In genomic region chr11:67117667-67118058, GRCh38 we compare ENCODE assay signal across 8 cellular contexts. TPM values are rescaled to one million over a fixed set of nuclear protein-coding genes. Genes with fewer than 3 reads are reported as not detected.
DNase-seq lines count a peak whose midpoint lies in the region; ATAC-seq and TF ChIP-seq lines count a peak whose summit lies in the region.

No MANE protein-coding gene starts in this region.

- peak overlapping the region; percentile 100 for H4K12ac ChIP-seq in trophoblast cell (ENCODE audit: low read depth, low read length)

- H3K27ac Mint-ChIP-seq in CD8-positive, alpha-beta T cell, result peak overlapping the region; percentile 94

- H3K9me2 ChIP-seq in Loucy (replicated peaks; ENCODE audit: low read depth, low read length), result no peaks in the 10 kb centered on the region

- peak overlapping the region; percentile 75 for H3K9ac ChIP-seq in Loucy (ENCODE audit: low read depth, low read length, poor library complexity, severe bottlenecking)
- peak overlapping the region; percentile 99 for H3K9ac ChIP-seq in trophoblast cell (ENCODE audit: low read length)

- TF ChIP-seq CTCF in CD8-positive, alpha-beta T cell (IDR thresholded peaks at IDR 0.05), result no peak
- TF ChIP-seq CTCF in Loucy (conservative IDR thresholded peaks at IDR 0.05; ENCODE audit: low read length), result no peak

- ATAC-seq in CD8-positive, alpha-beta T cell, result no peak
- ATAC-seq in GM18858 (IDR thresholded peaks at IDR 0.05; ENCODE audit: unreplicated experiment), result no peak

- peak overlapping the region; percentile 97 for H2BK120ac ChIP-seq in trophoblast cell (ENCODE audit: insufficient read depth, low read length, poor library complexity)

- no CpG with 5 or more reads among the region's 44 CpGs for WGBS in trophoblast cell (ENCODE audit: extremely low coverage, insufficient coverage, insufficient read length)

- peak overlapping the region; percentile 78 for H3K27ac ChIP-seq in CD8-positive, alpha-beta T cell (ENCODE audit: low read depth, low read length)
- peak overlapping the region; percentile 99 for H3K27ac ChIP-seq in trophoblast cell (ENCODE audit: low read depth, low read length)

- H3K79me2 ChIP-seq in Loucy (ENCODE audit: insufficient read depth, low read length) (peaks cover 39% of the 10 kb centered on the region), trophoblast cell (ENCODE audit: control insufficient read depth, insufficient read depth, low read length, poor library complexity) (peaks cover 28% of the 10 kb centered on the region)

- peak overlapping the region; percentile 100 for H4K8ac ChIP-seq in trophoblast cell (ENCODE audit: low read depth, low read length)

- peak overlapping the region; percentile 22 for H3K4me3 ChIP-seq in CD8-positive, alpha-beta T cell (ENCODE audit: low read depth, low read length)
- H3K4me3 ChIP-seq in Loucy (ENCODE audit: low read length, poor library complexity, severe bottlenecking), result peak overlapping the region; percentile 82
- peak overlapping the region; percentile 85 for H3K4me3 ChIP-seq in trophoblast cell (ENCODE audit: low read depth, low read length)

- H4K20me1 ChIP-seq in Loucy (ENCODE audit: insufficient read depth, low read length, poor library complexity, severe bottlenecking), result peaks cover 27% of the 10 kb centered on the region

- no peaks in the 10 kb centered on the region for H3K9me3 Mint-ChIP-seq in CD8-positive, alpha-beta T cell

- peak overlapping the region; percentile 83 for H2AK5ac ChIP-seq in trophoblast cell (ENCODE audit: low read length)

- no peak overlapping the region for H3K23ac ChIP-seq in trophoblast cell (ENCODE audit: low read length)

- peak overlapping the region; percentile 86 for H3K4me3 Mint-ChIP-seq in CD8-positive, alpha-beta T cell

- peaks cover 17% of the 10 kb centered on the region for H3K36me3 Mint-ChIP-seq in CD8-positive, alpha-beta T cell

- peak overlapping the region; percentile 65 for H2BK12ac ChIP-seq in trophoblast cell (ENCODE audit: low read length)

- peak overlapping the region; percentile 100 for H4K91ac ChIP-seq in trophoblast cell (ENCODE audit: low read depth, low read length)

- 0 out of 2 replicates have a peak, but pooled peaks cover 4% of the 10 kb centered on the region for H3F3A ChIP-seq in Loucy (ENCODE audit: low read depth)

- intact Hi-C loops in CD8-positive, alpha-beta T cell (cut with DNase I, micrococcal nuclease), result loop anchor here (2.0 to 10.0 kb wide), 8 partner anchors 35 to 915 kb away; partner anchors contain the start of genes B4GAT1 (in 1 of the 2), BRMS1 (in 1 of the 2), CDK2AP2 (in 1 of the 2) and NDUFS8 (in 1 of the 2)
- intact Hi-C loops in head of caudate nucleus (cut with DNase I), result no loop called here

- no peaks in the 10 kb centered on the region for H3K36me3 ChIP-seq in CD8-positive, alpha-beta T cell (ENCODE audit: insufficient read depth, low read length)
- no peaks in the 10 kb centered on the region for H3K36me3 ChIP-seq in Loucy (ENCODE audit: insufficient read depth, low read length)
- H3K36me3 ChIP-seq in trophoblast cell (ENCODE audit: control insufficient read depth in 1 of 2, insufficient read depth in 2 of 2, low read length in 2 of 2), result peaks cover 0 to 1% of the 10 kb centered on the region in 2 experiments

- H3K18ac ChIP-seq in trophoblast cell (ENCODE audit: low read length), result peak overlapping the region; percentile 100

- no peaks in the 10 kb centered on the region for H3K9me3 ChIP-seq in CD8-positive, alpha-beta T cell (ENCODE audit: low read length)
- no peaks in the 10 kb centered on the region for H3K9me3 ChIP-seq in Loucy (ENCODE audit: insufficient read depth, low read depth, low read length)
- H3K9me3 ChIP-seq in trophoblast cell (ENCODE audit: insufficient read depth, low read depth, low read length), result no peaks in the 10 kb centered on the region

- H3K79me1 ChIP-seq in trophoblast cell (ENCODE audit: low read length), result peaks cover 18% of the 10 kb centered on the region

- POLR2A ChIA-PET in CD8-positive, alpha-beta T cell (lab: Charles Lee), result interaction anchor here (0.7 to 1.4 kb wide), 2 partner anchors 122 to 160 kb away, joined by 3 read pairs; partner anchors contain the start of gene PC

- peak overlapping the region; percentile 99 for H3K4ac ChIP-seq in trophoblast cell (ENCODE audit: low read depth, low read length)

- no peaks in the 10 kb centered on the region for H3K27me3 ChIP-seq in CD8-positive, alpha-beta T cell (ENCODE audit: insufficient read depth, low read length)
- H3K27me3 ChIP-seq in Loucy (ENCODE audit: insufficient read depth, low read length, poor library complexity, severe bottlenecking), result no peaks in the 10 kb centered on the region
- H3K27me3 ChIP-seq in trophoblast cell (ENCODE audit: insufficient read depth, low read length), result no peaks in the 10 kb centered on the region

- H3K4me2 ChIP-seq in Loucy (ENCODE audit: low read depth, low read length, poor library complexity, severe bottlenecking) (peak overlapping the region; percentile 91), trophoblast cell (ENCODE audit: low read length) (peak overlapping the region; percentile 90)

- peak; percentile 15 to 63 (median 40) for DNase-seq in CD8-positive, alpha-beta T cell
- DNase-seq in activated effector memory CD4-positive, alpha-beta T cell treated with anti-CD3 and anti-CD28 coated beads, Interleukin-2, amount 50 U/mL, for 16 hours, result peak; percentile 79
- DNase-seq in head of caudate nucleus (peak in 32 of 42 donors; percentile 4 to 63 (median 27)), trophoblast cell (peak in 1 of 2 donors; percentile 26), GDM1 (lab: John Stamatoyannopoulos, UW) (no peak), middle frontal gyrus (ENCODE audit: extremely low spot score, low spot score) (no peak)

- H3K4me1 ChIP-seq in CD8-positive, alpha-beta T cell (ENCODE audit: insufficient read depth, low read length), result peaks cover 36% of the 10 kb centered on the region
- peaks cover 34% of the 10 kb centered on the region for H3K4me1 ChIP-seq in Loucy (ENCODE audit: insufficient read depth, low read length, poor library complexity, severe bottlenecking)
- H3K4me1 ChIP-seq in trophoblast cell (ENCODE audit: control insufficient read depth in 1 of 2, insufficient read depth in 2 of 2, low read length in 2 of 2), result peaks cover 4% of the 10 kb centered on the region in 2 experiments

- peak overlapping the region; percentile 100 for H3K14ac ChIP-seq in trophoblast cell (ENCODE audit: low read length)

- no peaks in the 10 kb centered on the region for H3K27me3 Mint-ChIP-seq in CD8-positive, alpha-beta T cell (ENCODE audit: low read depth)

- H3K4me1 Mint-ChIP-seq in CD8-positive, alpha-beta T cell (ENCODE audit: low read depth), result peaks cover 41% of the 10 kb centered on the region

- CTCF ChIA-PET in CD8-positive, alpha-beta T cell (lab: Charles Lee), result interaction anchor here (1.0 to 5.2 kb wide), 4 partner anchors 9 to 50 kb away, joined by 3 to 28 read pairs (median 6); no protein-coding TSS in a partner anchor

- H2AFZ ChIP-seq in Loucy (ENCODE audit: low read length) (peak overlapping the region; percentile 52), trophoblast cell (ENCODE audit: insufficient read depth, low read length, poor library complexity) (peak overlapping the region; percentile 97)

- H2BK5ac ChIP-seq in trophoblast cell (ENCODE audit: low read depth, low read length, poor library complexity), result peak overlapping the region; percentile 99

RNA-seq across cellular contexts. Expression of gene KDM2A, which starts 1.4 kb away (rescaled TPM):
- 100 to 1,000 TPM; 412 to 431 TPM for total RNA-seq in CD8-positive, alpha-beta T cell
- polyA plus RNA-seq in trophoblast cell (2013), result 58.5 and 62.5 TPM in 2 replicates

Comparison
In these comparisons a context has a peak if more than half of its experiments do, and no peak if none do; other contexts are left out.
1. DNase-seq: peak in CD8-positive, alpha-beta T cell (7 of 7), activated effector memory CD4-positive, alpha-beta T cell treated with anti-CD3 and anti-CD28 coated beads, Interleukin-2, amount 50 U/mL, for 16 hours (single experiment) and head of caudate nucleus (32 of 42); none in GDM1 (single experiment) and middle frontal gyrus (single experiment).
2. H3K4me3 ChIP-seq: peak in every context shown above with its lines; median percentile 85 in trophoblast cell; 82 in Loucy; 22 in CD8-positive, alpha-beta T cell.